Comparison of ENCODE assay signal across 10 cellular contexts in genomic region chr4:158826882-158827281, GRCh38. TPM values are rescaled to one million over a fixed set of nuclear protein-coding genes. Genes with fewer than 3 reads are reported as not detected.
DNase-seq lines count a peak whose midpoint lies in the region; ATAC-seq and TF ChIP-seq lines count a peak whose summit lies in the region.
"Had no signal": no experiment of that assay in that cellular context is flagged by ENCODE, and none has a peak within 500 bp of the region (broad histone marks: within the 10 kb centered on the region; RNA-seq: fewer than 3 reads in every experiment).

No MANE protein-coding gene starts in this region.

- H3K4me3 Mint-ChIP-seq in activated naive CD8-positive, alpha-beta T cell treated with anti-CD3 and anti-CD28 coated beads, Interleukin-2, amount 10 ng/mL, durations not matched to agents 7 days and 5 days: peak overlapping the region; percentile 17
- H3K4me3 Mint-ChIP-seq: central memory CD8-positive, alpha-beta T cell had no signal

- DNase-seq in DMS153 treated with DMSO at 0.1 percent for 48 hours (lab: John Stamatoyannopoulos, UW; ENCODE audit: unreplicated experiment) (peak; percentile 14), lower lobe of right lung (no peak), T1000 (lab: John Stamatoyannopoulos, UW) (no peak), HEK293T (ENCODE audit: extremely low spot score) (no peak), WERI-Rb-1 (no peak)
- DNase-seq in activated naive CD8-positive, alpha-beta T cell treated with anti-CD3 and anti-CD28 coated beads, Interleukin-2, amount 10 ng/mL, durations not matched to agents 7 days and 5 days: no peak
- DNase-seq: NCI-H1930 had no signal

- peak; percentile 27 for ATAC-seq in HG02588 (IDR thresholded peaks at IDR 0.05; ENCODE audit: unreplicated experiment)
- no peak for ATAC-seq in activated naive CD8-positive, alpha-beta T cell treated with anti-CD3 and anti-CD28 coated beads, Interleukin-2, amount 10 ng/mL, durations not matched to agents 7 days and 5 days (ENCODE audit: low read depth)
- peak; percentile 91 to 92 for ATAC-seq in lower lobe of right lung
- no peak for ATAC-seq in HG02938 (IDR thresholded peaks at IDR 0.05; ENCODE audit: unreplicated experiment)

- H3K9me3 ChIP-seq in lower lobe of right lung: no peaks in the 10 kb centered on the region
- no peaks in the 10 kb centered on the region for H3K9me3 ChIP-seq in WERI-Rb-1 (ENCODE audit: severe bottlenecking)

- H3K27me3 Mint-ChIP-seq in activated naive CD8-positive, alpha-beta T cell treated with anti-CD3 and anti-CD28 coated beads, Interleukin-2, amount 10 ng/mL, durations not matched to agents 7 days and 5 days: no peaks in the 10 kb centered on the region
- H3K27me3 Mint-ChIP-seq: central memory CD8-positive, alpha-beta T cell had no signal

- H3K27ac ChIP-seq in lower lobe of right lung (peak overlapping the region; percentile 27), WERI-Rb-1 (no peak overlapping the region)

- TF ChIP-seq CTCF in lower lobe of right lung (IDR thresholded peaks at IDR 0.05) (no peak), WERI-Rb-1 (IDR thresholded peaks at IDR 0.05; ENCODE audit: low read depth, low read length) (no peak)

- H3K36me3 ChIP-seq in lower lobe of right lung: peaks cover 9% of the 10 kb centered on the region
- H3K36me3 ChIP-seq in WERI-Rb-1: peaks cover 27% of the 10 kb centered on the region

- intact Hi-C loops in lower lobe of right lung (cut with DNase I): loop anchor here (10.0 kb wide), 1 partner anchor 52 kb away; no protein-coding TSS in a partner anchor

- CTCF ChIA-PET in HEK293T (lab: Yijun Ruan, JAX): interaction anchor here (1.6 kb wide), 1 partner anchor 16 kb away, joined by 3 read pairs; no protein-coding TSS in a partner anchor

- H3K4me1 ChIP-seq in lower lobe of right lung: peaks cover 65% of the 10 kb centered on the region

- no peak overlapping the region for H3K4me3 ChIP-seq in lower lobe of right lung
- no peak overlapping the region for H3K4me3 ChIP-seq in WERI-Rb-1 (ENCODE audit: low read depth, low read length)

- H3K27me3 ChIP-seq in lower lobe of right lung (ENCODE audit: low read depth): no peaks in the 10 kb centered on the region
- no peaks in the 10 kb centered on the region for H3K27me3 ChIP-seq in WERI-Rb-1 (ENCODE audit: insufficient read depth, low read depth, severe bottlenecking)

- H3K27ac Mint-ChIP-seq in activated naive CD8-positive, alpha-beta T cell treated with anti-CD3 and anti-CD28 coated beads, Interleukin-2, amount 10 ng/mL, durations not matched to agents 7 days and 5 days: peak overlapping the region; percentile 23

- H3K9me3 Mint-ChIP-seq in activated naive CD8-positive, alpha-beta T cell treated with anti-CD3 and anti-CD28 coated beads, Interleukin-2, amount 10 ng/mL, durations not matched to agents 7 days and 5 days: no peaks in the 10 kb centered on the region
- H3K9me3 Mint-ChIP-seq: central memory CD8-positive, alpha-beta T cell had no signal

- peaks cover 29% of the 10 kb centered on the region for H3K36me3 Mint-ChIP-seq in activated naive CD8-positive, alpha-beta T cell treated with anti-CD3 and anti-CD28 coated beads, Interleukin-2, amount 10 ng/mL, durations not matched to agents 7 days and 5 days

- POLR2A ChIA-PET in activated naive CD8-positive, alpha-beta T cell treated with anti-CD3 and anti-CD28 coated beads, Interleukin-2, amount 10 ng/mL, durations not matched to agents 7 days and 5 days (lab: Charles Lee): interaction anchor here (1.1 kb wide), 1 partner anchor 58 kb away, joined by 4 read pairs; the partner anchor contains the start of gene FNIP2
- POLR2A ChIA-PET in HEK293T (lab: Yijun Ruan, JAX): no interaction called here

- peaks cover 27% of the 10 kb centered on the region for H3K4me1 Mint-ChIP-seq in activated naive CD8-positive, alpha-beta T cell treated with anti-CD3 and anti-CD28 coated beads, Interleukin-2, amount 10 ng/mL, durations not matched to agents 7 days and 5 days

TF ChIP-seq in HEK293T, 16 proteins besides CTCF, POLR2A, EP300 and RAD21:
- TF ChIP-seq FOXK2 (IDR thresholded peaks at IDR 0.05): no peak
- TF ChIP-seq CTBP1 (IDR thresholded peaks at IDR 0.05; ENCODE audit: borderline replicate concordance): no peak
- no peak for TF ChIP-seq TARDBP (IDR thresholded peaks at IDR 0.05)
- no peak for TF ChIP-seq L3MBTL2 (conservative IDR thresholded peaks at IDR 0.05)
- TF ChIP-seq PKNOX1 (IDR thresholded peaks at IDR 0.05): no peak
- no peak for TF ChIP-seq ZNF384 (IDR thresholded peaks at IDR 0.05)
- TF ChIP-seq SUZ12 (IDR thresholded peaks at IDR 0.05): no peak
- no peak for TF ChIP-seq FOXM1 (IDR thresholded peaks at IDR 0.05; ENCODE audit: borderline replicate concordance)
- no peak for TF ChIP-seq LEF1 (IDR thresholded peaks at IDR 0.05; ENCODE audit: borderline replicate concordance)
- no peak for TF ChIP-seq BHLHE40 (IDR thresholded peaks at IDR 0.05; ENCODE audit: borderline replicate concordance)
- TF ChIP-seq ELF4 (IDR thresholded peaks at IDR 0.05): no peak
- no peak for TF ChIP-seq SP1 (IDR thresholded peaks at IDR 0.05)
- TF ChIP-seq FOXA1 (IDR thresholded peaks at IDR 0.05): no peak
- no peak for TF ChIP-seq ARNT (IDR thresholded peaks at IDR 0.05)
- no peak for TF ChIP-seq HDGF (IDR thresholded peaks at IDR 0.05; ENCODE audit: borderline replicate concordance)
TF ChIP-seq in HEK293T: peak in this region for 0.

RNA-seq across cellular contexts. Expression of gene FNIP2, which starts 58.1 kb away (rescaled TPM):
- total RNA-seq in activated naive CD8-positive, alpha-beta T cell treated with anti-CD3 and anti-CD28 coated beads, Interleukin-2, amount 10 ng/mL, durations not matched to agents 7 days and 5 days: 10 to 100 TPM; 15.3 to 15.7 TPM
- 90.7 TPM for total RNA-seq in lower lobe of right lung

Comparison
In these comparisons a context has a peak if more than half of its experiments do, and no peak if none do; other contexts are left out.
1. ATAC-seq: peak in HG02588 (single experiment) and lower lobe of right lung (2 of 2); none in activated naive CD8-positive, alpha-beta T cell treated with anti-CD3 and anti-CD28 coated beads, Interleukin-2, amount 10 ng/mL, durations not matched to agents 7 days and 5 days (single experiment) and HG02938 (single experiment).